In genomic region chr15:48631191-48631770, GRCh38 we compare ENCODE assay signal across 2 cellular contexts.
TF ChIP-seq lines count a peak whose summit lies in the region.

No MANE protein-coding gene starts in this region.

TF ChIP-seq in GM23338, 12 proteins besides CTCF, POLR2A, EP300 and RAD21 (continued from another document):
- TF ChIP-seq REST (IDR thresholded peaks at IDR 0.05; ENCODE audit: unreplicated experiment) = no peak
- TF ChIP-seq NANOG (IDR thresholded peaks at IDR 0.05; ENCODE audit: borderline replicate concordance) = no peak
- no peak for TF ChIP-seq ZNF462 (CRISPR knock-in tag; IDR thresholded peaks at IDR 0.05)
- TF ChIP-seq ZNF331 (CRISPR knock-in tag; IDR thresholded peaks at IDR 0.05; ENCODE audit: low read depth) = no peak
- no peak for TF ChIP-seq ETS1 (IDR thresholded peaks at IDR 0.05)
- TF ChIP-seq ZNF114 (CRISPR knock-in tag; IDR thresholded peaks at IDR 0.05) = no peak
- TF ChIP-seq CREB1 (CRISPR knock-in tag; IDR thresholded peaks at IDR 0.05; ENCODE audit: low read depth) = no peak
- no peak for TF ChIP-seq EZH2 (IDR thresholded peaks at IDR 0.05; ENCODE audit: low read depth, unreplicated experiment)
TF ChIP-seq in GM23338: peak in this region for 0.

TF ChIP-seq in GM12878, 131 proteins besides CTCF, POLR2A, EP300 and RAD21 (continued from another document):
- TF ChIP-seq BHLHE40 (IDR thresholded peaks at IDR 0.05; ENCODE audit: borderline replicate concordance in 1 of 2, low read depth in 2 of 2, low read length in 1 of 2) = no peak
- no peak for TF ChIP-seq E4F1 (IDR thresholded peaks at IDR 0.05; ENCODE audit: borderline replicate concordance, partially characterized antibody)
TF ChIP-seq in GM12878: peak in this region for 1.
